Comparison of ENCODE assay signal across 12 cellular contexts in the genomic region with DNA sequence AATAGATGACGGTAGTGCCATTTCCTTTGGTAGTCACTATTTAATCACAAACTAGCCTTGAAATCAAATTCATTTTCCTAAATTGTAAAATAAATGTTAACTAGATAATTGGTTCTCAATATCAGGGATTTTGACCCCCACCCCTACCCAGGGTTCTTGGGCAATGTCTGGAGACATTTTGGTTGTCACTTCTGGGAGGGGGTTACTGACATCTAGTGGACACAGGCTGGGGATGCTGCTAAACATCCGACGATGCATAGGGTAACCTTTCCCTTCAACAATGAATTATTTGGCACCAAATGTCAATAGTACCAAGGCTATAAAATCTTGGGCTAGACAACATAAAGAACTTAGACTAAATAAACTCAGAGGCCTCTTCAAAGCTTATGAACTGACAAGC.
DNase-seq lines count a peak whose midpoint lies in the region; ATAC-seq and TF ChIP-seq lines count a peak whose summit lies in the region.
"Had no signal": no experiment of that assay in that cellular context is flagged by ENCODE, and none has a peak within 500 bp of the region (broad histone marks: within the 10 kb centered on the region; RNA-seq: fewer than 3 reads in every experiment).

No MANE protein-coding gene starts in this region.

- DNase-seq in BE2C, result no peak
- no peak for DNase-seq in GM20000 (ENCODE audit: low spot score)
- peak; percentile 3 for DNase-seq in RPMI8226
- no peak for DNase-seq in hepatocyte (ENCODE audit: low spot score)
- no peak for DNase-seq in NK-92 treated with Interleukin-12 subunit alpha and Interleukin-12 subunit beta, amount 100 ng/mL, for 24 hours (lab: John Stamatoyannopoulos, UW)
- no peak for DNase-seq in stimulated activated CD4-positive, alpha-beta T cell treated with anti-CD3 and anti-CD28 coated beads, Interleukin-1b, Interleukin-23, amount 100 ng/mL, for 48 hours
- no peak for DNase-seq in PC-9
- DNase-seq: C1 segment of cervical spinal cord, NCI-H187, Peyer's patch, retina had no signal

- no peaks in the 10 kb centered on the region for H3F3A ChIP-seq in PC-9 (ENCODE audit: insufficient read depth, low read depth)

- WGBS in hepatocyte (ENCODE audit: low lambda C conversion rate, missing lambda C conversion rate), result 36% methylated on average over 3 of the region's 3 CpGs

- POLR2A ChIA-PET in PC-9 (lab: Charles Lee; ENCODE audit: unreplicated experiment), result no interaction called here

- intact Hi-C loops in PC-9 (cut with micrococcal nuclease; ENCODE audit: unreplicated experiment), result no loop called here

- no peaks in the 10 kb centered on the region for H3K4me1 ChIP-seq in BE2C
- H3K4me1 ChIP-seq in hepatocyte (ENCODE audit: insufficient read depth), result no peaks in the 10 kb centered on the region
- no peaks in the 10 kb centered on the region for H3K4me1 ChIP-seq in PC-9 (replicated peaks; ENCODE audit: insufficient read depth)
- H3K4me1 ChIP-seq: Peyer's patch had no signal

- H3K36me3 ChIP-seq in BE2C (no peaks in the 10 kb centered on the region), hepatocyte (replicated peaks; ENCODE audit: insufficient read depth, low read depth) (no peaks in the 10 kb centered on the region), PC-9 (ENCODE audit: low read depth) (no peaks in the 10 kb centered on the region)
- H3K36me3 ChIP-seq: Peyer's patch had no signal

- no TSS peak for BruUV-seq in PC-9 (replicated peaks; lab: Mats Ljungman, UMichigan)

- H3K27ac ChIP-seq in hepatocyte (no peak overlapping the region), PC-9 (no peak overlapping the region)
- H3K27ac ChIP-seq: Peyer's patch had no signal

- H4K20me1 ChIP-seq in hepatocyte (ENCODE audit: insufficient read depth, poor library complexity, severe bottlenecking) (no peaks in the 10 kb centered on the region), PC-9 (ENCODE audit: insufficient read depth) (no peaks in the 10 kb centered on the region)

- H3K9me2 ChIP-seq in hepatocyte (replicated peaks; ENCODE audit: insufficient read depth) (no peaks in the 10 kb centered on the region), PC-9 (ENCODE audit: insufficient read depth) (no peaks in the 10 kb centered on the region)

- TF ChIP-seq CTCF in BE2C (IDR thresholded peaks at IDR 0.05; ENCODE audit: low read depth, low read length) (peak; percentile 72), GM20000 (IDR thresholded peaks at IDR 0.05; ENCODE audit: extremely low read depth, missing control alignments) (peak; percentile 7), hepatocyte (IDR thresholded peaks at IDR 0.05; ENCODE audit: poor library complexity) (peak; percentile 41), PC-9 (conservative IDR thresholded peaks at IDR 0.05) (no peak; the same call in 1 of the 2 replicates)

- H3K9me3 ChIP-seq in BE2C, result no peaks in the 10 kb centered on the region
- no peaks in the 10 kb centered on the region for H3K9me3 ChIP-seq in hepatocyte (ENCODE audit: low read depth)
- no peaks in the 10 kb centered on the region for H3K9me3 ChIP-seq in PC-9 (ENCODE audit: insufficient read depth, low read depth)
- H3K9me3 ChIP-seq: Peyer's patch had no signal

- H3K27me3 ChIP-seq in BE2C (no peaks in the 10 kb centered on the region), hepatocyte (no peaks in the 10 kb centered on the region), PC-9 (ENCODE audit: insufficient read depth, low read depth) (no peaks in the 10 kb centered on the region)
- H3K27me3 ChIP-seq: Peyer's patch had no signal

- ATAC-seq in GM21360 (IDR thresholded peaks at IDR 0.05; ENCODE audit: unreplicated experiment), result no peak

- no peak overlapping the region for H3K4me2 ChIP-seq in hepatocyte
- H3K4me2 ChIP-seq in PC-9, result no peak overlapping the region

- CTCF ChIA-PET in PC-9 (lab: Charles Lee), result no interaction called here

- no peak overlapping the region for H3K4me3 ChIP-seq in BE2C (ENCODE audit: low read depth, low read length)
- no peak overlapping the region for H3K4me3 ChIP-seq in hepatocyte
- H3K4me3 ChIP-seq in PC-9, result no peak overlapping the region
- H3K4me3 ChIP-seq: Peyer's patch had no signal

- H3K79me2 ChIP-seq in hepatocyte (no peaks in the 10 kb centered on the region), PC-9 (ENCODE audit: low read depth) (no peaks in the 10 kb centered on the region)

- no peak overlapping the region for H2AFZ ChIP-seq in hepatocyte
- no peak overlapping the region for H2AFZ ChIP-seq in PC-9
